ENCODE assay signal across 8 cellular contexts in the genomic region with DNA sequence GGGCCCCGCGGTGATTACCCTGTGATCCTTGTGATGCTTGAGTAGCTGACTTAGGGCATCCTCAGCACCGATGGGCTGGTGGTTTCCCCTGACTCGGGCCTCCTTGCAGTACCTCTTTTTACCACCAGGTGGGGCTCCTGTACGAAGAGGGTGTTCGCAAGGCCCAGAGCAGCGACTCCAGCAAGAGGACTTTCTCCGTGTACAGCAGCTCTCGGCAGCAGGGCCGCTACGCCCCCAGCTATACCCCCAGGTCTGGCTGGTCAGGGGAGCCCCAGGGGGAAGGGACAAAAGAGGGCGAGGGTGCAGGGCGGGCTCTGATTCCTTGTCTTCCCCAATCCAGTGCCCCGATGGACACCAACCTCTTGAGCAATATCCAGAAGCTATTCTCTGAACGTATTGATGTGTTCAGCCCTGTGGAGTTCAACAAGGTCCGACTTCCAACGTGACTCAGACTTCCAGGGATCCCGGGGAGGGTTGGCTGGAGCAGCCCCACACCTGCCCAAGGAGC.
DNase-seq lines count a peak whose midpoint lies in the region; ATAC-seq and TF ChIP-seq lines count a peak whose summit lies in the region.

No MANE protein-coding gene starts in this region.

- peak; percentile 99 for TF ChIP-seq CTCF in WI38 (IDR thresholded peaks at IDR 0.05; ENCODE audit: low read depth, low read length)

- peak; percentile 38 to 87 (median 73) for DNase-seq in C1 segment of cervical spinal cord (lab: John Stamatoyannopoulos, UW)
- peak; percentile 69 for DNase-seq in HCEC 1CT
- DNase-seq in NCI-H345 (lab: John Stamatoyannopoulos, UW) = peak; percentile 81
- peak; percentile 89 to 91 for DNase-seq in T47D (ENCODE audit: low read depth in 1 of 2, low spot score in 1 of 2)
- DNase-seq in islet precursor cell = peak; percentile 95
- peak; percentile 96 for DNase-seq in stimulated activated CD4-positive, alpha-beta T cell treated with anti-CD3 and anti-CD28 coated beads, Interleukin-15, amount 100 ng/mL, for 24 hours

- in situ Hi-C loops in T47D (cut with HindIII; ENCODE audit: low pct_unique_long_range_greater_than_20kb, low sequenced_read_pairs) = no loop called here

- ATAC-seq in HG02970 (IDR thresholded peaks at IDR 0.05; ENCODE audit: low FRiP score, unreplicated experiment) = no peak

- no peak overlapping the region for H3K4me3 ChIP-seq in WI38 (ENCODE audit: low read depth, low read length)
